7 cellular contexts compared by ENCODE assay signal in the genomic region with DNA sequence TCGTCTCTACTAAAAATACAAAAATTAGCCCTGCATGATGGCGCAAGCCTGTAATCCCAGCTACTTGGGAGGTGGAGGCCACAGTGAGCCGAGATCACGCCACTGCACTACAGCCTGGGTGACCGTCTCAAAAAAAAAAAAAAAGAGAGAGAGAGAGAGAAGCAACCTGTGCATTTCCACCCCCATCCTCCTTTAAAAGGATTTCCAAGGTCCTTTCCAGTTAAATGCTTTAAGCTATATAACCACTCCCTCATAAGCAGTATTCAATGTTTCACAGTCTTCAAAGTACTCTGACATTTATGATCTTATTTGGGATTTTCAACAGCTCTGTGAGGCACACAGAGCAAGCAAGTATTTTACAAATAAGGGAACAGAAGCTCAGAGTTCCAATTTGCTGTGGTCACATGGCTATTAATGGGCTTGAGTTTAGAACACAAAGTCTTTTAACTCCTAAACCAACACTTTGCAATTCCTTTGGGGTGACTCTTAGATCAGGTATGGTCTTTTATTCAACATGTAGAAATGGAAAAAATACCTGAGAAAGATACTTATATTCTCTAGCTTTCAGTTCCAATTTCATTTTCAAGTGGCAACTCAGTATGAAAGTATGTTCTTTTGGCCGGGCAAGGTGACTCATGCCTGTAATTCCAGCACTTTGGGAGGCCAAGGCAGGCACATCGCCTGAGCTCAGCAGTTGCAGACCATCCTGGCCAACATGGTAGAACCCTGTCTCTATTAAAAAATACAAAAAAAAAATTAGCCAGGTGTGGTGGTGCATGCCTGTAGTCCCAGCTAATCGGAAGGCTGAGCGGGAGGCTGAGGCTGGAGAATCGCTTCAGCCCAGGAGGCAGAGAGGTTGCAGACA.
A peak's percentile ranks its signal among the peaks of the same experiment; 100 is the strongest.
DNase-seq lines count a peak whose midpoint lies in the region; ATAC-seq and TF ChIP-seq lines count a peak whose summit lies in the region.

No MANE protein-coding gene starts in this region.

- TF ChIP-seq CTCF in brain microvascular endothelial cell (IDR thresholded peaks at IDR 0.05; ENCODE audit: low read depth, low read length, missing control alignments) (no peak), tibial artery (IDR thresholded peaks at IDR 0.05) (no peak)

- H3K4me3 ChIP-seq in brain microvascular endothelial cell (ENCODE audit: low read depth, low read length) (peak overlapping the region; percentile 24), mucosa of rectum (ENCODE audit: low read length in 2 of 2) (no peak overlapping the region), tibial artery (peak overlapping the region; percentile 36 to 37)

- H3K9me3 ChIP-seq in mucosa of rectum (ENCODE audit: control insufficient read depth in 2 of 2, low read length in 2 of 2) = no peaks in the 10 kb centered on the region
- H3K9me3 ChIP-seq in tibial artery = no peaks in the 10 kb centered on the region

- intact Hi-C loops in tibial artery (cut with DNase I; ENCODE audit: low total_unique reads) = no loop called here

- no peaks in the 10 kb centered on the region for H3K4me1 ChIP-seq in mucosa of rectum (ENCODE audit: control insufficient read depth in 2 of 2, insufficient read depth in 2 of 2, low read length in 2 of 2)
- peaks cover 0 to 98% (median 46%) of the 10 kb centered on the region in 4 donors for H3K4me1 ChIP-seq in tibial artery

- peak overlapping the region; percentile 81 for H3K27ac ChIP-seq in brain microvascular endothelial cell
- H3K27ac ChIP-seq in mucosa of rectum (ENCODE audit: low read depth in 2 of 2, low read length in 2 of 2) = peak overlapping the region; percentile 58 to 59
- peak overlapping the region; percentile 86 to 90 for H3K27ac ChIP-seq in tibial artery

- H3K9ac ChIP-seq in mucosa of rectum (ENCODE audit: low read depth in 1 of 2, low read length in 2 of 2) = no peak overlapping the region

- ATAC-seq in GM21447 (IDR thresholded peaks at IDR 0.05; ENCODE audit: unreplicated experiment) (peak; percentile 72), HG03139 (IDR thresholded peaks at IDR 0.05; ENCODE audit: unreplicated experiment) (no peak)

- H3K27me3 ChIP-seq in brain microvascular endothelial cell (replicated peaks) = no peaks in the 10 kb centered on the region
- no peaks in the 10 kb centered on the region for H3K27me3 ChIP-seq in mucosa of rectum (ENCODE audit: control insufficient read depth in 2 of 2, insufficient read depth in 2 of 2, low read length in 2 of 2)
- no peaks in the 10 kb centered on the region for H3K27me3 ChIP-seq in tibial artery

- H3K36me3 ChIP-seq in brain microvascular endothelial cell (replicated peaks) = no peaks in the 10 kb centered on the region
- no peaks in the 10 kb centered on the region for H3K36me3 ChIP-seq in mucosa of rectum (ENCODE audit: control insufficient read depth in 2 of 2, insufficient read depth in 2 of 2, low read length in 2 of 2)
- H3K36me3 ChIP-seq in tibial artery = no peaks in the 10 kb centered on the region

- DNase-seq in NCI-H226 = peak; percentile 81
- DNase-seq in brain microvascular endothelial cell = peak; percentile 83
- peak; percentile 47 to 84 for DNase-seq in tibial artery
- DNase-seq in DMS79 treated with DMSO at 0.1 percent for 48 hours (lab: John Stamatoyannopoulos, UW) = no peak

- in situ Hi-C loops in brain microvascular endothelial cell (cut with HindIII; ENCODE audit: low pct_ligation_motif_present, low sequenced_read_pairs) = no loop called here

Comparison
In these comparisons a context has a peak if more than half of its experiments do, and no peak if none do; other contexts are left out.
1. H3K4me3 ChIP-seq: peak in brain microvascular endothelial cell (single experiment) and tibial artery (2 of 2); none in mucosa of rectum (0 of 2).
2. Peak in every context shown above with its lines, with median percentiles within 50 percentile points of each other: H3K27ac ChIP-seq.